16 cellular contexts compared by ENCODE assay signal in genomic region chr1:80640978-80641377, GRCh38.
DNase-seq lines count a peak whose midpoint lies in the region; ATAC-seq and TF ChIP-seq lines count a peak whose summit lies in the region.
"Had no signal": no experiment of that assay in that cellular context is flagged by ENCODE, and none has a peak within 500 bp of the region (broad histone marks: within the 10 kb centered on the region; RNA-seq: fewer than 3 reads in every experiment).

No MANE protein-coding gene starts in this region.

- H3K27me3 Mint-ChIP-seq in stimulated activated naive CD8-positive, alpha-beta T cell treated with anti-CD3 and anti-CD28 coated beads, Interleukin-15, amount 100 ng/mL, for 72 hours = no peaks in the 10 kb centered on the region

- TF ChIP-seq POLR2A in lower leg skin (IDR thresholded peaks at IDR 0.05) = no peak

- WGBS in lower leg skin, 2 donors = 71 to 76% methylated on average over 3 of the region's 3 CpGs

- intact Hi-C loops in Right ventricle myocardium inferior (cut with DNase I) = no loop called here
- intact Hi-C loops in lower leg skin (cut with DNase I; ENCODE audit: low total_unique reads) = no loop called here

- no peaks in the 10 kb centered on the region for H3K4me1 Mint-ChIP-seq in stimulated activated naive CD8-positive, alpha-beta T cell treated with anti-CD3 and anti-CD28 coated beads, Interleukin-15, amount 100 ng/mL, for 72 hours

- no peak for TF ChIP-seq CTCF in lower leg skin (IDR thresholded peaks at IDR 0.05)

- no peak overlapping the region for H3K4me3 ChIP-seq in lower leg skin (ENCODE audit: low read depth, poor library complexity, severe bottlenecking)
- H3K4me3 ChIP-seq: ascending aorta, SK-N-MC had no signal

- no peak for DNase-seq in mucosa of gallbladder (ENCODE audit: low spot score)
- DNase-seq in Right ventricle myocardium inferior (ENCODE audit: missing footprints) = no peak
- no peak for DNase-seq in lower leg skin (ENCODE audit: low spot score in 2 of 2)
- DNase-seq in stimulated activated naive CD8-positive, alpha-beta T cell treated with anti-CD3 and anti-CD28 coated beads, Interleukin-15, amount 100 ng/mL, for 72 hours = no peak
- DNase-seq: activated CD4-positive, CD25-positive, alpha-beta regulatory T cell treated with anti-CD3 and anti-CD28 coated beads, Interleukin-2, amount 50 U/mL, for 72 hours; activated T-cell treated with anti-CD3 and anti-CD28 coated beads, Interleukin-2, amount 50 U/mL, for 4 hours; COR-L47; HCEC 1CT; IMR-90; islet precursor cell; NCI-H187 had no signal

- ATAC-seq in GM19328 (IDR thresholded peaks at IDR 0.05; ENCODE audit: unreplicated experiment) = peak; percentile 32
- ATAC-seq in HG02623 (IDR thresholded peaks at IDR 0.05; ENCODE audit: unreplicated experiment) = peak; percentile 31
- peak; percentile 42 for ATAC-seq in HG03439 (IDR thresholded peaks at IDR 0.05; ENCODE audit: unreplicated experiment)
- ATAC-seq in Right ventricle myocardium inferior = no peak
- ATAC-seq in stimulated activated naive CD8-positive, alpha-beta T cell treated with anti-CD3 and anti-CD28 coated beads, Interleukin-15, amount 100 ng/mL, for 72 hours = no peak
- ATAC-seq: activated T-cell treated with anti-CD3 and anti-CD28 coated beads, Interleukin-2, amount 50 U/mL, for 4 hours had no signal

- peaks cover 10 to 26% of the 10 kb centered on the region in 2 donors for H3K9me3 Mint-ChIP-seq in stimulated activated naive CD8-positive, alpha-beta T cell treated with anti-CD3 and anti-CD28 coated beads, Interleukin-15, amount 100 ng/mL, for 72 hours

- H3K4me3 Mint-ChIP-seq in stimulated activated naive CD8-positive, alpha-beta T cell treated with anti-CD3 and anti-CD28 coated beads, Interleukin-15, amount 100 ng/mL, for 72 hours = no peak overlapping the region
- H3K4me3 Mint-ChIP-seq: activated T-cell treated with anti-CD3 and anti-CD28 coated beads, Interleukin-2, amount 50 U/mL, for 4 hours had no signal

- H3K27ac Mint-ChIP-seq in stimulated activated naive CD8-positive, alpha-beta T cell treated with anti-CD3 and anti-CD28 coated beads, Interleukin-15, amount 100 ng/mL, for 72 hours = no peak overlapping the region

Comparison
In these comparisons a context has a peak if more than half of its experiments do, and no peak if none do; other contexts are left out.
1. ATAC-seq: peak in GM19328 (single experiment), HG02623 (single experiment) and HG03439 (single experiment); none in Right ventricle myocardium inferior (single experiment) and stimulated activated naive CD8-positive, alpha-beta T cell treated with anti-CD3 and anti-CD28 coated beads, Interleukin-15, amount 100 ng/mL, for 72 hours (single experiment).